18 cellular contexts compared by ENCODE assay signal in genomic region chr2:78065366-78065765, GRCh38.
A peak's percentile ranks its signal among the peaks of the same experiment; 100 is the strongest.
DNase-seq lines count a peak whose midpoint lies in the region; ATAC-seq and TF ChIP-seq lines count a peak whose summit lies in the region.
"Had no signal": no experiment of that assay in that cellular context is flagged by ENCODE, and none has a peak within 500 bp of the region (broad histone marks: within the 10 kb centered on the region; RNA-seq: fewer than 3 reads in every experiment).

No MANE protein-coding gene starts in this region.

- H3K4ac ChIP-seq in mesendoderm (ENCODE audit: low read depth, low read length) = no peak overlapping the region

- H3K56ac ChIP-seq in mesendoderm (ENCODE audit: low read length) = no peak overlapping the region

- H4K8ac ChIP-seq in mesendoderm (ENCODE audit: low read depth, low read length) = no peak overlapping the region

- H3F3A ChIP-seq in SK-N-SH (replicated peaks; ENCODE audit: insufficient read depth) = no peaks in the 10 kb centered on the region

- H3K18ac ChIP-seq in mesendoderm (ENCODE audit: low read length) = no peak overlapping the region

- H3K4me1 ChIP-seq in SK-N-SH (ENCODE audit: control insufficient read depth in 1 of 2, insufficient read depth in 2 of 2, low read depth in 1 of 2, low read length in 1 of 2) (no peaks in the 10 kb centered on the region; a peak in 2 of 4 replicates), mesendoderm (ENCODE audit: control insufficient read depth, low read depth, low read length) (peaks cover 2% of the 10 kb centered on the region)
- H3K4me1 ChIP-seq: BLaER1 treated with 17β-estradiol and CSF1 and Interleukin-3, amounts not matched to agents 10 nM and 100 nM; HAP-1 had no signal

- no peaks in the 10 kb centered on the region for H3K79me2 ChIP-seq in SK-N-SH (ENCODE audit: insufficient read depth)
- no peaks in the 10 kb centered on the region for H3K79me2 ChIP-seq in mesendoderm (ENCODE audit: control insufficient read depth, insufficient read depth, low read length)

- no peaks in the 10 kb centered on the region for H3K27me3 ChIP-seq in SK-N-SH (ENCODE audit: insufficient read depth)
- H3K27me3 ChIP-seq in mesendoderm (ENCODE audit: insufficient read depth, low read length, poor library complexity) = no peaks in the 10 kb centered on the region
- H3K27me3 ChIP-seq in dorsolateral prefrontal cortex = no peaks in the 10 kb centered on the region
- H3K27me3 ChIP-seq: BE2C; BLaER1 treated with 17β-estradiol and CSF1 and Interleukin-3, amounts not matched to agents 10 nM and 100 nM had no signal

- H3K9ac ChIP-seq in SK-N-SH (no peak overlapping the region), mesendoderm (ENCODE audit: low read length) (no peak overlapping the region)
- H3K9ac ChIP-seq: BLaER1 treated with 17β-estradiol and CSF1 and Interleukin-3, amounts not matched to agents 10 nM and 100 nM had no signal

- no peak for TF ChIP-seq CTCF in SK-N-SH (IDR thresholded peaks at IDR 0.05)
- no peak for TF ChIP-seq CTCF in dorsolateral prefrontal cortex (IDR thresholded peaks at IDR 0.05 in 54 of 56, conservative IDR thresholded peaks at IDR 0.05 in 2 of 56; ENCODE audit: low read depth in 1 of 56, partially characterized antibody in 56 of 56)

- intact Hi-C loops in dorsolateral prefrontal cortex (cut with DNase I) = no loop called here

- ATAC-seq in SK-N-SH treated with all-trans-retinoic acid at 6 μM for 48 hours = no peak
- ATAC-seq in GM18870 (IDR thresholded peaks at IDR 0.05; ENCODE audit: unreplicated experiment) = no peak

- no peak overlapping the region for H3K27ac ChIP-seq in SK-N-SH (ENCODE audit: low read depth in 2 of 2, low read length in 1 of 2)
- H3K27ac ChIP-seq in mesendoderm (ENCODE audit: low read depth, low read length) = no peak overlapping the region
- no peak overlapping the region for H3K27ac ChIP-seq in dorsolateral prefrontal cortex
- H3K27ac ChIP-seq: 22Rv1; BLaER1 treated with 17β-estradiol and CSF1 and Interleukin-3, amounts not matched to agents 10 nM and 100 nM had no signal

- H2BK120ac ChIP-seq in mesendoderm (ENCODE audit: low read depth, low read length) = no peak overlapping the region

- H3K9me2 ChIP-seq in SK-N-SH = no peaks in the 10 kb centered on the region

- H3K79me1 ChIP-seq in mesendoderm (ENCODE audit: low read length) = no peaks in the 10 kb centered on the region

- POLR2A ChIA-PET in SK-N-SH (lab: Yijun Ruan, JAX) = no interaction called here

- no peak overlapping the region for H3K23ac ChIP-seq in mesendoderm (ENCODE audit: low read length)

- H2AFZ ChIP-seq in SK-N-SH (ENCODE audit: low read depth) = no peak overlapping the region

- WGBS in SK-N-SH (ENCODE audit: low lambda C conversion rate) = 9% methylated on average over 3 of the region's 3 CpGs
- no CpG with 5 or more reads among the region's 3 CpGs for WGBS in mesendoderm (ENCODE audit: extremely low coverage, insufficient coverage, low lambda C conversion rate)

- no peaks in the 10 kb centered on the region for H3K9me3 ChIP-seq in SK-N-SH
- H3K9me3 ChIP-seq: BE2C; BLaER1 treated with 17β-estradiol and CSF1 and Interleukin-3, amounts not matched to agents 10 nM and 100 nM; HAP-1 had no signal

- H2AK5ac ChIP-seq in mesendoderm (ENCODE audit: low read length) = no peak overlapping the region

- no peak overlapping the region for H3K4me3 ChIP-seq in SK-N-SH (ENCODE audit: low read depth in 2 of 2, low read length in 1 of 2)
- no peak overlapping the region for H3K4me3 ChIP-seq in mesendoderm (ENCODE audit: low read length)
- H3K4me3 ChIP-seq in dorsolateral prefrontal cortex = no peak overlapping the region
- H3K4me3 ChIP-seq: BLaER1 treated with 17β-estradiol and CSF1 and Interleukin-3, amounts not matched to agents 10 nM and 100 nM; HAP-1 had no signal

- TF ChIP-seq RAD21 in SK-N-SH (IDR thresholded peaks at IDR 0.05; ENCODE audit: low read length) = no peak

- no peaks in the 10 kb centered on the region for H4K20me1 ChIP-seq in SK-N-SH (ENCODE audit: insufficient read depth)
- H4K20me1 ChIP-seq: BLaER1 treated with 17β-estradiol and CSF1 and Interleukin-3, amounts not matched to agents 10 nM and 100 nM had no signal

- H2BK15ac ChIP-seq in mesendoderm (replicated peaks; ENCODE audit: low read depth) = no peak overlapping the region

- TF ChIP-seq EP300 in SK-N-SH (IDR thresholded peaks at IDR 0.05; ENCODE audit: borderline replicate concordance in 1 of 2, low read depth in 1 of 2, low read length in 1 of 2) = no peak

- DNase-seq in SK-N-SH (peak; percentile 3), NCI-H82 treated with DMSO at 0.1 percent for 48 hours (lab: John Stamatoyannopoulos, UW; ENCODE audit: unreplicated experiment) (peak; percentile 92), mesendoderm (peak; percentile 81), dorsolateral prefrontal cortex (no peak)
- DNase-seq: ACHN; AML-193; BE2C; CD4-positive, alpha-beta T cell; CD8-positive, alpha-beta memory T cell; DMS53; DMS79 treated with DMSO at 0.1 percent for 48 hours; GF-D8; GOT3 had no signal

- no peak overlapping the region for H4K5ac ChIP-seq in mesendoderm (ENCODE audit: low read length)

- H3K4me2 ChIP-seq in SK-N-SH (no peak overlapping the region), mesendoderm (ENCODE audit: low read length) (no peak overlapping the region)
- H3K4me2 ChIP-seq: BLaER1 treated with 17β-estradiol and CSF1 and Interleukin-3, amounts not matched to agents 10 nM and 100 nM had no signal

- H3K36me3 ChIP-seq in SK-N-SH (replicated peaks in 1 of 2; ENCODE audit: control insufficient read depth in 1 of 2, insufficient read depth in 2 of 2, low read length in 1 of 2) = no peaks in the 10 kb centered on the region
- no peaks in the 10 kb centered on the region for H3K36me3 ChIP-seq in mesendoderm (ENCODE audit: control insufficient read depth, insufficient read depth, low read length)
- H3K36me3 ChIP-seq: BE2C; BLaER1 treated with 17β-estradiol and CSF1 and Interleukin-3, amounts not matched to agents 10 nM and 100 nM; HAP-1 had no signal

- no peak overlapping the region for H2BK5ac ChIP-seq in mesendoderm (ENCODE audit: low read length)

- CTCF ChIA-PET in SK-N-SH (lab: Yijun Ruan, JAX) = no interaction called here

TF ChIP-seq in SK-N-SH, 30 proteins besides CTCF, POLR2A, EP300 and RAD21 (continues in another document):
- TF ChIP-seq POLR2AphosphoS5 (IDR thresholded peaks at IDR 0.05; ENCODE audit: low read depth, low read length) (no peak), ZBTB33 (IDR thresholded peaks at IDR 0.05; ENCODE audit: borderline replicate concordance, low read depth) (no peak)

TF ChIP-seq in SK-N-SH treated with all-trans-retinoic acid at 6 μM for 48 hours, 23 proteins besides CTCF, POLR2A, EP300 and RAD21 (continues in another document):
- no peak for TF ChIP-seq GLIS3 (CRISPR knock-in tag; IDR thresholded peaks at IDR 0.05)
- no peak for TF ChIP-seq CREB5 (CRISPR knock-in tag; IDR thresholded peaks at IDR 0.05; ENCODE audit: low read depth)
- no peak for TF ChIP-seq BACH2 (CRISPR knock-in tag; IDR thresholded peaks at IDR 0.05; ENCODE audit: borderline replicate concordance)
- TF ChIP-seq ESRRG (CRISPR knock-in tag; IDR thresholded peaks at IDR 0.05) = no peak
- TF ChIP-seq ISL1 (CRISPR knock-in tag; IDR thresholded peaks at IDR 0.05) = no peak
- no peak for TF ChIP-seq POU6F1 (CRISPR knock-in tag; IDR thresholded peaks at IDR 0.05; ENCODE audit: borderline replicate concordance, low read depth)
- no peak for TF ChIP-seq ZNF8 (CRISPR knock-in tag; IDR thresholded peaks at IDR 0.05)
- no peak for TF ChIP-seq TOX (CRISPR knock-in tag; IDR thresholded peaks at IDR 0.05; ENCODE audit: borderline replicate concordance)
- no peak for TF ChIP-seq ZNF70 (CRISPR knock-in tag; IDR thresholded peaks at IDR 0.05)
- TF ChIP-seq TCF4 (CRISPR knock-in tag; IDR thresholded peaks at IDR 0.05; ENCODE audit: borderline replicate concordance) = no peak
- no peak for TF ChIP-seq ZNF565 (CRISPR knock-in tag; conservative IDR thresholded peaks at IDR 0.05; ENCODE audit: low read depth)
- no peak for TF ChIP-seq PATZ1 (CRISPR knock-in tag; IDR thresholded peaks at IDR 0.05; ENCODE audit: borderline replicate concordance)

Comparison
In these comparisons a context has a peak if more than half of its experiments do, and no peak if none do; other contexts are left out.
1. DNase-seq: peak in SK-N-SH (single experiment), NCI-H82 treated with DMSO at 0.1 percent for 48 hours (single experiment) and mesendoderm (single experiment); none in dorsolateral prefrontal cortex (0 of 10).